ENCODE assay signal across 24 cellular contexts in the genomic region with DNA sequence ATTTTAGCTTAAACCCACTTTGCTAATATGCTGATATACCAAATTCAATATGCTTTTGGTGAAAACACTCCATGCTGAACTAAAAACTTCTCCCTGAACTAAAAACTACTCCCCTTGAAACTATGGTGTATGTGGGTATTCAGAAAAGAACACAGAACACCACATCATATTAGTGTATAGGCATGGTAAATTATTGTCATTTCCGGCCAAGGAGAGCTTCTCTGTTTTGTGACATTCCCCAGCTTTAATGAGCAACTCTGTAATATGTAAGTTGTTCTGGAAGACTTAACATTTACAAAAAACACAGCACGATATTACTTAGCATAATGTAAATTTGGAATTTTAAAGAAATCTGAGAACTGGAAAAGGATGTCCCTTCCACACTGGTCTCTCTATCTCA.
A peak's percentile ranks its signal among the peaks of the same experiment; 100 is the strongest.
DNase-seq lines count a peak whose midpoint lies in the region; ATAC-seq and TF ChIP-seq lines count a peak whose summit lies in the region.
"Had no signal": no experiment of that assay in that cellular context is flagged by ENCODE, and none has a peak within 500 bp of the region (broad histone marks: within the 10 kb centered on the region; RNA-seq: fewer than 3 reads in every experiment).

No MANE protein-coding gene starts in this region.

- no peak overlapping the region for H3K4me2 ChIP-seq in OCI-LY7 (ENCODE audit: low read length)
- peak overlapping the region; percentile 1 for H3K4me2 ChIP-seq in neural progenitor cell
- H3K4me2 ChIP-seq: A549, BLaER1 had no signal

- POLR2A ChIA-PET in A673 (lab: Charles Lee; ENCODE audit: low non-redundant PET) = no interaction called here
- POLR2A ChIA-PET in OCI-LY7 (lab: Charles Lee) = interaction anchor here (0.8 to 1.7 kb wide), 10 partner anchors 9 to 917 kb away, joined by 3 to 9 read pairs (median 3); no protein-coding TSS in a partner anchor
- POLR2A ChIA-PET in WTC11 (lab: Charles Lee) = no interaction called here

- no peaks in the 10 kb centered on the region for H3K27me3 Mint-ChIP-seq in neural progenitor cell (ENCODE audit: insufficient read depth, low read depth)
- H3K27me3 Mint-ChIP-seq in WTC11 (ENCODE audit: low read depth) = no peaks in the 10 kb centered on the region
- H3K27me3 Mint-ChIP-seq: CD4-positive, alpha-beta memory T cell; CD4-positive, CD25-positive, alpha-beta regulatory T cell; CD8-positive, alpha-beta memory T cell had no signal

- H3K27ac ChIP-seq in A673 (ENCODE audit: low read depth, low read length, poor library complexity, severe bottlenecking) (no peak overlapping the region), OCI-LY7 (ENCODE audit: low read depth, low read length, poor library complexity, severe bottlenecking) (no peak overlapping the region), neural progenitor cell (no peak overlapping the region)
- H3K27ac ChIP-seq: 22Rv1, A549, BLaER1 had no signal

- ATAC-seq in WTC11 (no peak), HG02798 (IDR thresholded peaks at IDR 0.05; ENCODE audit: poor library complexity, unreplicated experiment) (no peak)
- ATAC-seq: A549, GM12878 had no signal

- no peaks in the 10 kb centered on the region for H3K36me3 ChIP-seq in A673 (ENCODE audit: insufficient read depth, low read length, poor library complexity, severe bottlenecking)
- no peaks in the 10 kb centered on the region for H3K36me3 ChIP-seq in OCI-LY7 (ENCODE audit: insufficient read depth, low read length)
- no peaks in the 10 kb centered on the region for H3K36me3 ChIP-seq in neural progenitor cell
- H3K36me3 ChIP-seq: BE2C, BLaER1 had no signal

- no peak overlapping the region for H3K4me3 Mint-ChIP-seq in neural progenitor cell
- H3K4me3 Mint-ChIP-seq in WTC11 = no peak overlapping the region
- H3K4me3 Mint-ChIP-seq: CD14-positive monocyte; CD4-positive, alpha-beta memory T cell; CD4-positive, CD25-positive, alpha-beta regulatory T cell; CD8-positive, alpha-beta memory T cell had no signal

- BruUV-seq in A673 (replicated peaks; lab: Mats Ljungman, UMichigan) = no TSS peak
- BruUV-seq in OCI-LY7 (replicated peaks; lab: Mats Ljungman, UMichigan) = no TSS peak

- H3K27me3 ChIP-seq in A673 (replicated peaks; ENCODE audit: insufficient read depth, low read depth, low read length, poor library complexity) (no peaks in the 10 kb centered on the region), neural progenitor cell (no peaks in the 10 kb centered on the region)
- H3K27me3 ChIP-seq: BE2C, BLaER1 had no signal

- H3K4me3 ChIP-seq in A673 (ENCODE audit: low read depth, low read length, poor library complexity, severe bottlenecking) (no peak overlapping the region), OCI-LY7 (ENCODE audit: low read depth, low read length, poor library complexity, severe bottlenecking) (no peak overlapping the region), neural progenitor cell (no peak overlapping the region)
- H3K4me3 ChIP-seq: A549, BLaER1, GM12878 had no signal

- H3K9me3 ChIP-seq in A673 (ENCODE audit: low read depth, low read length, poor library complexity, severe bottlenecking) (no peaks in the 10 kb centered on the region), OCI-LY7 (ENCODE audit: low read length) (no peaks in the 10 kb centered on the region; the same call in 1 of the 2 replicates), neural progenitor cell (ENCODE audit: low read depth) (no peaks in the 10 kb centered on the region)
- H3K9me3 ChIP-seq: A549, BE2C, BLaER1 had no signal

- intact Hi-C loops in A673 (cut with micrococcal nuclease; ENCODE audit: unreplicated experiment) (no loop called here), OCI-LY7 (cut with micrococcal nuclease; ENCODE audit: unreplicated experiment) (no loop called here)

- H3K4me1 Mint-ChIP-seq in neural progenitor cell = peaks cover 48% of the 10 kb centered on the region
- peaks cover 31% of the 10 kb centered on the region for H3K4me1 Mint-ChIP-seq in WTC11
- H3K4me1 Mint-ChIP-seq: CD14-positive monocyte; CD4-positive, alpha-beta memory T cell; CD4-positive, CD25-positive, alpha-beta regulatory T cell; CD8-positive, alpha-beta memory T cell had no signal

- H2AFZ ChIP-seq in OCI-LY7 (ENCODE audit: low read length) (peak overlapping the region; percentile 13; the same call in 1 of the 2 replicates), neural progenitor cell (replicated peaks) (no peak overlapping the region)

- H3K9me2 ChIP-seq in OCI-LY7 (ENCODE audit: insufficient read depth, low read length) = no peaks in the 10 kb centered on the region

- H3K9me3 Mint-ChIP-seq in neural progenitor cell = no peaks in the 10 kb centered on the region
- peaks cover 3% of the 10 kb centered on the region for H3K9me3 Mint-ChIP-seq in WTC11

- no peak overlapping the region for H3K27ac Mint-ChIP-seq in neural progenitor cell
- no peak overlapping the region for H3K27ac Mint-ChIP-seq in WTC11
- H3K27ac Mint-ChIP-seq: CD14-positive monocyte; CD4-positive, alpha-beta memory T cell; CD4-positive, CD25-positive, alpha-beta regulatory T cell; CD8-positive, alpha-beta memory T cell had no signal

- no peak for TF ChIP-seq CTCF in A673 (conservative IDR thresholded peaks at IDR 0.05; ENCODE audit: low read depth, low read length)
- TF ChIP-seq CTCF in OCI-LY7 (conservative IDR thresholded peaks at IDR 0.05; ENCODE audit: low read length) = no peak
- TF ChIP-seq CTCF in neural progenitor cell (IDR thresholded peaks at IDR 0.05) = no peak
- TF ChIP-seq CTCF in WTC11 (IDR thresholded peaks at IDR 0.05) = no peak

- no peaks in the 10 kb centered on the region for H3K79me2 ChIP-seq in OCI-LY7 (ENCODE audit: insufficient read depth, low read depth, low read length)
- no peaks in the 10 kb centered on the region for H3K79me2 ChIP-seq in neural progenitor cell (ENCODE audit: low read depth)

- H3K4me1 ChIP-seq in A673 (ENCODE audit: insufficient read depth, low read length, poor library complexity, severe bottlenecking) (peaks cover 5% of the 10 kb centered on the region), OCI-LY7 (ENCODE audit: insufficient read depth, low read length, poor library complexity, severe bottlenecking) (peaks cover 25% of the 10 kb centered on the region), neural progenitor cell (peaks cover 38% of the 10 kb centered on the region)
- H3K4me1 ChIP-seq: A549, BE2C had no signal

- CTCF ChIA-PET in A673 (lab: Charles Lee) (interaction anchor here (0.7 kb wide), 1 partner anchor 285 kb away, joined by 3 read pairs; no protein-coding TSS in a partner anchor), OCI-LY7 (lab: Charles Lee; ENCODE audit: unreplicated experiment) (interaction anchor here (1.1 kb wide), 1 partner anchor 10 kb away, joined by 6 read pairs; no protein-coding TSS in a partner anchor), WTC11 (lab: Charles Lee) (no interaction called here)

- no peak overlapping the region for H3K9ac ChIP-seq in neural progenitor cell
- H3K9ac ChIP-seq: BLaER1 had no signal

- DNase-seq in A673 (ENCODE audit: low spot score) = peak; percentile 60
- DNase-seq in OCI-LY7 (ENCODE audit: low spot score) = no peak
- no peak for DNase-seq in neural progenitor cell (ENCODE audit: low spot score)
- no peak for DNase-seq in WTC11 (ENCODE audit: low spot score)
- DNase-seq: ACHN; BE2C; C1 segment of cervical spinal cord; CD4-positive, alpha-beta memory T cell; CD4-positive, CD25-positive, alpha-beta regulatory T cell; CD8-positive, alpha-beta memory T cell; COR-L47; DMS 273 treated with DMSO at 0.1 percent for 48 hours; DMS153; DMS53; DMS79; DND-41; EL; GDM1 had no signal

- H3F3A ChIP-seq in neural progenitor cell (ENCODE audit: low read depth) = no peaks in the 10 kb centered on the region

- H3K36me3 Mint-ChIP-seq in neural progenitor cell (no peaks in the 10 kb centered on the region), WTC11 (peaks cover 6% of the 10 kb centered on the region; the same call in 1 of the 2 replicates)
- H3K36me3 Mint-ChIP-seq: CD14-positive monocyte; CD4-positive, alpha-beta memory T cell; CD4-positive, CD25-positive, alpha-beta regulatory T cell; CD8-positive, alpha-beta memory T cell had no signal

- H4K20me1 ChIP-seq in OCI-LY7 (ENCODE audit: insufficient read depth, low read length) (no peaks in the 10 kb centered on the region), neural progenitor cell (ENCODE audit: low read depth) (no peaks in the 10 kb centered on the region)
- H4K20me1 ChIP-seq: BLaER1 had no signal

TF ChIP-seq in WTC11, 78 proteins besides CTCF, POLR2A, EP300 and RAD21:
- TF ChIP-seq, protein P1, sequence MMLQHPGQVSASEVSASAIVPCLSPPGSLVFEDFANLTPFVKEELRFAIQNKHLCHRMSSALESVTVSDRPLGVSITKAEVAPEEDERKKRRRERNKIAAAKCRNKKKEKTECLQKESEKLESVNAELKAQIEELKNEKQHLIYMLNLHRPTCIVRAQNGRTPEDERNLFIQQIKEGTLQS (CRISPR knock-in tag; conservative IDR thresholded peaks at IDR 0.05) = no peak
- TF ChIP-seq NR1H2 (CRISPR knock-in tag; IDR thresholded peaks at IDR 0.05) (no peak), OVOL2 (CRISPR knock-in tag; IDR thresholded peaks at IDR 0.05; ENCODE audit: borderline replicate concordance) (no peak)
